Comparison of ENCODE assay signal across 8 cellular contexts in genomic region chr11:66002648-66003225, GRCh38. TPM values are rescaled to one million over a fixed set of nuclear protein-coding genes. Genes with fewer than 3 reads are reported as not detected.
A peak's percentile ranks its signal among the peaks of the same experiment; 100 is the strongest.
DNase-seq lines count a peak whose midpoint lies in the region; ATAC-seq and TF ChIP-seq lines count a peak whose summit lies in the region.

No MANE protein-coding gene starts in this region.

- CTCF ChIA-PET in BJ (lab: Yijun Ruan, JAX): interaction anchor here (0.7 to 1.4 kb wide), 7 partner anchors 12 to 157 kb away, joined by 3 to 9 read pairs (median 3); no protein-coding TSS in a partner anchor

- H3K9ac ChIP-seq in liver (ENCODE audit: low read depth in 1 of 2, low read length in 2 of 2): peak overlapping the region; percentile 3 to 30

- TF ChIP-seq RAD21 in liver (IDR thresholded peaks at IDR 0.05): no peak

- under 1% methylated on average over 40 of the region's 40 CpGs for WGBS in liver

- H3K4me3 ChIP-seq in BJ (ENCODE audit: low read depth, low read length) (peak overlapping the region; percentile 81), liver (ENCODE audit: low read depth in 1 of 3, low read length in 3 of 3) (peak overlapping the region; percentile 77 to 97 (median 92))

- peak overlapping the region; percentile 99 for H3K27ac ChIP-seq in caudate nucleus (ENCODE audit: low read depth, low read length)
- H3K27ac ChIP-seq in liver (ENCODE audit: low read depth in 1 of 2, low read length in 2 of 2): peak overlapping the region; percentile 88 to 97
- peak overlapping the region; percentile 95 for H3K27ac ChIP-seq in temporal lobe (ENCODE audit: low read depth, low read length)

- H3K27me3 ChIP-seq in BJ (ENCODE audit: control insufficient read depth, insufficient read depth, low read length) (no peaks in the 10 kb centered on the region), liver (ENCODE audit: control insufficient read depth in 4 of 4, insufficient read depth in 4 of 4, low read length in 3 of 4) (no peaks in the 10 kb centered on the region)

- peaks cover 30% of the 10 kb centered on the region for H3K36me3 ChIP-seq in BJ (ENCODE audit: control insufficient read depth, insufficient read depth, low read length)
- H3K36me3 ChIP-seq in liver (ENCODE audit: control insufficient read depth in 4 of 4, insufficient read depth in 3 of 4, low read depth in 1 of 4, low read length in 3 of 4): peaks cover 2 to 34% (median 26%) of the 10 kb centered on the region in 4 donors

- DNase-seq in BJ (ENCODE audit: low read depth) (no peak), OCI-M1 (lab: John Stamatoyannopoulos, UW) (peak; percentile 73), caudate nucleus (lab: John Stamatoyannopoulos, UW) (peak in 20 of 61 donors; percentile 43 to 86 (median 70))
- no peak for DNase-seq in activated effector memory CD4-positive, alpha-beta T cell treated with Interleukin-2 at 50 U/mL for 16 hours

- POLR2A ChIA-PET in BJ (lab: Charles Lee): interaction anchor here (0.5 to 0.7 kb wide), 2 partner anchors 115 to 143 kb away, joined by 3 read pairs; partner anchors contain the start of gene FIBP

- peak; percentile 28 for ATAC-seq in GM18861 (IDR thresholded peaks at IDR 0.05; ENCODE audit: unreplicated experiment)
- peak; percentile 36 for ATAC-seq in HG02981 (IDR thresholded peaks at IDR 0.05; ENCODE audit: unreplicated experiment)

- peaks cover 4 to 30% (median 21%) of the 10 kb centered on the region in 4 donors for H3K4me1 ChIP-seq in liver (ENCODE audit: control insufficient read depth in 4 of 4, insufficient read depth in 4 of 4, low read length in 3 of 4)

- no peaks in the 10 kb centered on the region for H3K9me3 ChIP-seq in liver (ENCODE audit: control insufficient read depth in 4 of 4, low read length in 3 of 4)

- peak; percentile 41 for TF ChIP-seq CTCF in BJ (IDR thresholded peaks at IDR 0.05; ENCODE audit: insufficient read depth, low read depth, low read length)
- TF ChIP-seq CTCF in liver (IDR thresholded peaks at IDR 0.05; ENCODE audit: low read depth, low read length, missing input control): no peak

TF ChIP-seq in liver, 16 proteins besides CTCF, POLR2A, EP300 and RAD21:
- peak; percentile 28 to 37 for TF ChIP-seq HNF4A (conservative IDR thresholded peaks at IDR 0.05)
- no peak for TF ChIP-seq FOXA2 (IDR thresholded peaks at IDR 0.05)
- TF ChIP-seq RXRA (IDR thresholded peaks at IDR 0.05): peak in 1 of 2 donors; percentile 13

RNA-seq across cellular contexts. Expression of gene BANF1, which starts 0.4 kb away (rescaled TPM):
- 210 and 223 TPM in 2 replicates for polyA plus RNA-seq in BJ (2011; rRNA removed)
- 39.6 and 53.2 TPM in 2 replicates for polyA minus RNA-seq in BJ (2011; rRNA and poly(A)+ RNA removed)
- 10 to 100 TPM; 10.7 to 11.1 TPM for total RNA-seq in liver
- polyA plus RNA-seq in liver: 10 to 100 TPM; 83.0 to 100.0 TPM
- 14.5 TPM for total RNA-seq in temporal lobe

RNA-seq across cellular contexts. Expression of gene EIF1AD, which starts 0.8 kb away (rescaled TPM):
- polyA plus RNA-seq in BJ (2011; rRNA removed): 24.0 and 27.7 TPM in 2 replicates
- polyA minus RNA-seq in BJ (2011; rRNA and poly(A)+ RNA removed): 18.3 and 41.9 TPM in 2 replicates
- total RNA-seq in liver: 10 to 100 TPM; 15.9 to 18.2 TPM
- polyA plus RNA-seq in liver: 10 to 100 TPM in 1 of 2 donors, 1 to 10 TPM in 1; 6.3 to 12.6 TPM
- total RNA-seq in temporal lobe: 22.9 TPM

RNA-seq across cellular contexts. Expression of gene CST6, which starts 9.1 kb away (rescaled TPM):
- polyA plus RNA-seq in BJ (2011; rRNA removed) (4.8 and 5.9 TPM in 2 replicates), liver (not detected)
- 0.41 and 0.81 TPM in 2 replicates for polyA minus RNA-seq in BJ (2011; rRNA and poly(A)+ RNA removed)
- total RNA-seq in liver (not detected), temporal lobe (not detected)

RNA-seq across cellular contexts. Expression of gene CATSPER1, which starts 23.5 kb away (rescaled TPM):
- 0.56 and 0.69 TPM in 2 replicates for polyA plus RNA-seq in BJ (2011; rRNA removed)
- 0.10 TPM in 1 of 2 replicates, not detected in the other for polyA minus RNA-seq in BJ (2011; rRNA and poly(A)+ RNA removed)
- total RNA-seq in liver: under 1 TPM in 1 of 2 donors, not detected in 1; 0.17 TPM
- not detected for polyA plus RNA-seq in liver
- not detected for total RNA-seq in temporal lobe

RNA-seq across cellular contexts. Expression of gene SART1, which starts 41.2 kb away (rescaled TPM):
- 12.0 and 13.2 TPM in 2 replicates for polyA plus RNA-seq in BJ (2011; rRNA removed)
- polyA minus RNA-seq in BJ (2011; rRNA and poly(A)+ RNA removed): 14.8 and 16.2 TPM in 2 replicates
- total RNA-seq in liver: 10 to 100 TPM; 15.1 to 24.3 TPM
- 10 to 100 TPM; 13.6 to 15.1 TPM for polyA plus RNA-seq in liver
- total RNA-seq in temporal lobe: 24.1 TPM
